1 cellular context compared by ENCODE assay signal in genomic region chr4:2831611-2832308, GRCh38.
TF ChIP-seq lines count a peak whose summit lies in the region.

No MANE protein-coding gene starts in this region.

TF ChIP-seq in SK-N-SH, 30 proteins besides CTCF, POLR2A, EP300 and RAD21 (continued from another document):
- TF ChIP-seq FOSL2 (IDR thresholded peaks at IDR 0.05; ENCODE audit: borderline replicate concordance, low read depth) (no peak), USF1 (IDR thresholded peaks at IDR 0.05; ENCODE audit: borderline replicate concordance, low read depth) (no peak), EZH2phosphoT487 (IDR thresholded peaks at IDR 0.05; ENCODE audit: borderline replicate concordance, low read depth) (no peak), ELF1 (IDR thresholded peaks at IDR 0.05) (no peak), RFX5 (IDR thresholded peaks at IDR 0.05; ENCODE audit: low read length) (no peak), NRF1 (IDR thresholded peaks at IDR 0.05; ENCODE audit: low read depth, low read length) (no peak), YY1 (IDR thresholded peaks at IDR 0.05; ENCODE audit: low read depth) (no peak), TCF12 (IDR thresholded peaks at IDR 0.05) (no peak), SMC3 (IDR thresholded peaks at IDR 0.05; ENCODE audit: low read depth, low read length) (no peak), TAF1 (IDR thresholded peaks at IDR 0.05; ENCODE audit: borderline replicate concordance, low read depth, low read length) (no peak)
